Comparison of ENCODE assay signal across 9 cellular contexts in genomic region chr3:44476963-44477311, GRCh38. TPM values are rescaled to one million over a fixed set of nuclear protein-coding genes. Genes with fewer than 3 reads are reported as not detected.
DNase-seq lines count a peak whose midpoint lies in the region; ATAC-seq and TF ChIP-seq lines count a peak whose summit lies in the region.
"Had no signal": no experiment of that assay in that cellular context is flagged by ENCODE, and none has a peak within 500 bp of the region (broad histone marks: within the 10 kb centered on the region; RNA-seq: fewer than 3 reads in every experiment).

No MANE protein-coding gene starts in this region.

- no peak for TF ChIP-seq POLR2A in right lobe of liver (IDR thresholded peaks at IDR 0.05)

- ATAC-seq in right lobe of liver: no peak
- ATAC-seq in HG03521 (IDR thresholded peaks at IDR 0.05; ENCODE audit: unreplicated experiment): no peak

- H3K27me3 ChIP-seq in ascending aorta (no peaks in the 10 kb centered on the region), right lobe of liver (no peaks in the 10 kb centered on the region), tibial artery (no peaks in the 10 kb centered on the region)

- peak overlapping the region; percentile 65 for H3K27ac Mint-ChIP-seq in activated T-cell treated with anti-CD3 and anti-CD28 coated beads, Interleukin-2, amount 50 U/mL, for 24 hours

- H3K36me3 Mint-ChIP-seq in activated T-cell treated with anti-CD3 and anti-CD28 coated beads, Interleukin-2, amount 50 U/mL, for 24 hours (ENCODE audit: low read depth): peaks cover 10% of the 10 kb centered on the region

- peak overlapping the region; percentile 42 to 68 for H3K27ac ChIP-seq in ascending aorta
- peak overlapping the region; percentile 48 to 70 (median 65) for H3K27ac ChIP-seq in right lobe of liver
- H3K27ac ChIP-seq in tibial artery: peak overlapping the region; percentile 77

- no peak for DNase-seq in activated T-cell treated with anti-CD3 and anti-CD28 coated beads, Interleukin-2, amount 50 U/mL, for 24 hours
- DNase-seq in activated T-cell treated with anti-CD3 and anti-CD28 coated beads for 4 hours (no peak), ascending aorta (ENCODE audit: low spot score in 2 of 2) (no peak), right lobe of liver (no peak), tibial artery (no peak), NCI-H510A treated with DMSO at 0.1 percent for 48 hours (lab: John Stamatoyannopoulos, UW) (no peak), amygdala (lab: John Stamatoyannopoulos, UW) (no peak)
- DNase-seq: NCI-H524 treated with DMSO at 0.1 percent for 48 hours had no signal

- peaks cover 41% of the 10 kb centered on the region for H3K4me1 Mint-ChIP-seq in activated T-cell treated with anti-CD3 and anti-CD28 coated beads, Interleukin-2, amount 50 U/mL, for 24 hours (ENCODE audit: low read depth)

- 2% methylated on average over 5 of the region's 5 CpGs for WGBS in right lobe of liver (ENCODE audit: insufficient coverage, low coverage, low lambda C conversion rate, missing lambda C conversion rate)

- H3K36me3 ChIP-seq in ascending aorta (no peaks in the 10 kb centered on the region), right lobe of liver (no peaks in the 10 kb centered on the region), tibial artery (no peaks in the 10 kb centered on the region)

- intact Hi-C loops in ascending aorta (cut with DNase I): loop anchor here (1.0 to 10.0 kb wide), 4 partner anchors 33 to 154 kb away; partner anchors contain the start of genes TCAIM and ZNF197
- intact Hi-C loops in right lobe of liver (cut with DNase I): no loop called here
- intact Hi-C loops in tibial artery (cut with DNase I; ENCODE audit: low total_unique reads): no loop called here

- no peaks in the 10 kb centered on the region for H3K9me3 ChIP-seq in ascending aorta
- H3K9me3 ChIP-seq in right lobe of liver: no peaks in the 10 kb centered on the region
- H3K9me3 ChIP-seq in tibial artery: no peaks in the 10 kb centered on the region

- H3K4me3 ChIP-seq in ascending aorta: peak overlapping the region; percentile 74 to 90
- peak overlapping the region; percentile 66 to 77 (median 70) for H3K4me3 ChIP-seq in right lobe of liver
- peak overlapping the region; percentile 74 to 86 for H3K4me3 ChIP-seq in tibial artery

- no peaks in the 10 kb centered on the region for H3K27me3 Mint-ChIP-seq in activated T-cell treated with anti-CD3 and anti-CD28 coated beads, Interleukin-2, amount 50 U/mL, for 24 hours

- H3K4me1 ChIP-seq in ascending aorta: peaks cover 0 to 13% of the 10 kb centered on the region in 2 donors
- peaks cover 0 to 7% (median 2%) of the 10 kb centered on the region in 4 donors for H3K4me1 ChIP-seq in right lobe of liver
- H3K4me1 ChIP-seq in tibial artery: peaks cover 0 to 29% (median 8%) of the 10 kb centered on the region in 4 donors

- H3K4me3 Mint-ChIP-seq in activated T-cell treated with anti-CD3 and anti-CD28 coated beads, Interleukin-2, amount 50 U/mL, for 24 hours: peak overlapping the region; percentile 88

- no peaks in the 10 kb centered on the region for H3K9me3 Mint-ChIP-seq in activated T-cell treated with anti-CD3 and anti-CD28 coated beads, Interleukin-2, amount 50 U/mL, for 24 hours

- no peak for TF ChIP-seq CTCF in ascending aorta (IDR thresholded peaks at IDR 0.05)
- TF ChIP-seq CTCF in right lobe of liver (IDR thresholded peaks at IDR 0.05): no peak
- TF ChIP-seq CTCF in tibial artery (IDR thresholded peaks at IDR 0.05): no peak

RNA-seq across cellular contexts. Expression of gene ZNF445, which starts 0.5 kb away (rescaled TPM):
- total RNA-seq in ascending aorta (6.6 TPM), right lobe of liver (10 to 100 TPM in 1 of 6 experiments, 1 to 10 TPM in 5; 3.2 to 10.1 (median 8.9) TPM)
